In the genomic region with DNA sequence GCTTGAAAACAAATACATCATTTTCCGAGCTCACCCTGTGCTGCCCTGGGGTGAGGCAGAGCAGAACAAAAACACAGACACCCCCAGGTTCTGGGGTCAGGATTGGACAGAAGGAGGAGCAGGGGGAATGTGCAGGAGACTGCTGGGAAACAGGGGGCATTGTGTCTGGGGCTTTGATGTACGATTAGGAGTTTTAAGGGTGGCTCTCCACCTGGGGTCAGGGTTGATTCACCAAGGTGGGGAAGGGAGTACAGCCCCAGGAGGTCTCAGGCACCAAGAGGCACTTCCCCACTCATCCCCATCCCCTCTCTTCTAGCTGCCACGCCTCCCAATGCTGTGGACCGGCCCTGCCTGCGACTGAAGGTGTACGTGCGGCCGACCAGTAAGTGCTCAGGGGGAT, we compare ENCODE assay signal across 25 cellular contexts. TPM values are rescaled to one million over a fixed set of nuclear protein-coding genes. Genes with fewer than 3 reads are reported as not detected.
DNase-seq lines count a peak whose midpoint lies in the region; ATAC-seq, FAIRE-seq and TF ChIP-seq lines count a peak whose summit lies in the region.
"Had no signal": no experiment of that assay in that cellular context is flagged by ENCODE, and none has a peak within 500 bp of the region (broad histone marks: within the 10 kb centered on the region; RNA-seq: fewer than 3 reads in every experiment).

No MANE protein-coding gene starts in this region.

- H3K4me1 Mint-ChIP-seq in activated naive CD4-positive, alpha-beta T cell treated with anti-CD3 and anti-CD28 coated beads, Interleukin-2, amount 50 U/mL, for 24 hours, result no peaks in the 10 kb centered on the region
- H3K4me1 Mint-ChIP-seq in T-helper 17 cell, result peaks cover 2% of the 10 kb centered on the region
- H3K4me1 Mint-ChIP-seq in stimulated activated naive B cell treated with anti-CD40 and anti-IgM and Interleukin-4, amounts not matched to agents 10 μg/mL and 1 μg/mL and 100 μg/mL, for 72 hours, result peaks cover 1 to 20% of the 10 kb centered on the region in 2 donors
- peaks cover 3% of the 10 kb centered on the region for H3K4me1 Mint-ChIP-seq in CD8-positive, alpha-beta T cell (ENCODE audit: low read depth)

- ATAC-seq in activated naive CD4-positive, alpha-beta T cell treated with anti-CD3 and anti-CD28 coated beads, Interleukin-2, amount 50 U/mL, for 72 hours, result no peak
- ATAC-seq in T-helper 17 cell, result no peak
- ATAC-seq in stimulated activated naive B cell treated with anti-CD40 and anti-IgM and Interleukin-4, amounts not matched to agents 10 μg/mL and 1 μg/mL and 100 μg/mL, for 72 hours (replicated peaks), result no peak
- no peak for ATAC-seq in CD8-positive, alpha-beta T cell
- ATAC-seq: A549 had no signal

- peaks cover 2% of the 10 kb centered on the region; the same call in 1 of the 2 replicates for H3K79me1 ChIP-seq in H1 (ENCODE audit: low read depth, low read length)

- no peak overlapping the region for H4K91ac ChIP-seq in H1 (replicated peaks; ENCODE audit: insufficient read length, low read length)

- no peak overlapping the region for H3K18ac ChIP-seq in H1 (ENCODE audit: extremely low read depth, low read length)

- no peak overlapping the region for H3K23ac ChIP-seq in H1 (ENCODE audit: insufficient read length)

- no peak overlapping the region for H2BK5ac ChIP-seq in H1 (ENCODE audit: low read depth, low read length)

- no peaks in the 10 kb centered on the region for H3K9me3 ChIP-seq in T-helper 17 cell (ENCODE audit: control insufficient read depth, low read length, poor library complexity, severe bottlenecking)
- H3K9me3 ChIP-seq in H1 (ENCODE audit: insufficient read depth in 2 of 2, low read depth in 1 of 2, low read length in 1 of 2), result no peaks in the 10 kb centered on the region
- H3K9me3 ChIP-seq in CD8-positive, alpha-beta T cell (ENCODE audit: low read length), result no peaks in the 10 kb centered on the region
- H3K9me3 ChIP-seq: A549; BE2C; BLaER1 treated with 17β-estradiol and CSF1 and Interleukin-3, amounts not matched to agents 10 nM and 100 nM had no signal

- no peak for TF ChIP-seq POLR2A in H1 (IDR thresholded peaks at IDR 0.05; ENCODE audit: control extremely low read depth in 1 of 2, low read depth in 2 of 2, low read length in 2 of 2)

- H4K20me1 ChIP-seq in H1 (replicated peaks in 1 of 2; ENCODE audit: control insufficient read depth in 1 of 2, insufficient read depth in 2 of 2, low read length in 2 of 2), result peaks cover 3% of the 10 kb centered on the region in 2 experiments

- peaks cover 7% of the 10 kb centered on the region for H3K27me3 Mint-ChIP-seq in activated naive CD4-positive, alpha-beta T cell treated with anti-CD3 and anti-CD28 coated beads, Interleukin-2, amount 50 U/mL, for 24 hours
- H3K27me3 Mint-ChIP-seq in T-helper 17 cell, result no peaks in the 10 kb centered on the region
- peaks cover 17 to 30% of the 10 kb centered on the region in 2 donors for H3K27me3 Mint-ChIP-seq in stimulated activated naive B cell treated with anti-CD40 and anti-IgM and Interleukin-4, amounts not matched to agents 10 μg/mL and 1 μg/mL and 100 μg/mL, for 72 hours
- peaks cover 12% of the 10 kb centered on the region for H3K27me3 Mint-ChIP-seq in CD8-positive, alpha-beta T cell (ENCODE audit: low read depth)

- H3K27ac Mint-ChIP-seq in activated naive CD4-positive, alpha-beta T cell treated with anti-CD3 and anti-CD28 coated beads, Interleukin-2, amount 50 U/mL, for 24 hours, result peak overlapping the region; percentile 24
- H3K27ac Mint-ChIP-seq in activated naive CD4-positive, alpha-beta T cell treated with anti-CD3 and anti-CD28 coated beads, Interleukin-2, amount 50 U/mL, for 72 hours, result no peak overlapping the region
- H3K27ac Mint-ChIP-seq in T-helper 17 cell, result peak overlapping the region; percentile 14
- peak overlapping the region; percentile 37 for H3K27ac Mint-ChIP-seq in stimulated activated naive B cell treated with anti-CD40 and anti-IgM and Interleukin-4, amounts not matched to agents 10 μg/mL and 1 μg/mL and 100 μg/mL, for 72 hours
- no peak overlapping the region for H3K27ac Mint-ChIP-seq in CD8-positive, alpha-beta T cell
- H3K27ac Mint-ChIP-seq: CD4-positive, alpha-beta T cell had no signal

- H4K5ac ChIP-seq in H1 (ENCODE audit: insufficient read length, low read depth, low read length), result no peak overlapping the region

- no peak overlapping the region for H2BK120ac ChIP-seq in H1 (replicated peaks; ENCODE audit: low read depth, low read length)

- no peak overlapping the region for H3K4me2 ChIP-seq in H1 (ENCODE audit: insufficient read depth in 1 of 2, low read depth in 2 of 2, low read length in 2 of 2)
- H3K4me2 ChIP-seq: A549; BLaER1 treated with 17β-estradiol and CSF1 and Interleukin-3, amounts not matched to agents 10 nM and 100 nM had no signal

- H3K4ac ChIP-seq in H1 (replicated peaks; ENCODE audit: insufficient read length, low read depth, low read length), result no peak overlapping the region

- H3K9me3 Mint-ChIP-seq in activated naive CD4-positive, alpha-beta T cell treated with anti-CD3 and anti-CD28 coated beads, Interleukin-2, amount 50 U/mL, for 24 hours, result no peaks in the 10 kb centered on the region
- no peaks in the 10 kb centered on the region for H3K9me3 Mint-ChIP-seq in activated naive CD4-positive, alpha-beta T cell treated with anti-CD3 and anti-CD28 coated beads, Interleukin-2, amount 50 U/mL, for 72 hours
- peaks cover 0 to 4% of the 10 kb centered on the region in 2 donors for H3K9me3 Mint-ChIP-seq in stimulated activated naive B cell treated with anti-CD40 and anti-IgM and Interleukin-4, amounts not matched to agents 10 μg/mL and 1 μg/mL and 100 μg/mL, for 72 hours
- H3K9me3 Mint-ChIP-seq in CD8-positive, alpha-beta T cell, result no peaks in the 10 kb centered on the region
- H3K9me3 Mint-ChIP-seq: CD4-positive, alpha-beta T cell had no signal

- peaks cover 0 to 6% (median under 1%) of the 10 kb centered on the region in 4 experiments; a peak in 4 of 7 replicates for H3K4me1 ChIP-seq in H1 (replicated peaks in 1 of 4; ENCODE audit: control insufficient read depth in 3 of 4, insufficient read depth in 4 of 4, low read length in 3 of 4)
- H3K4me1 ChIP-seq in CD8-positive, alpha-beta T cell (ENCODE audit: insufficient read depth, low read length), result peaks cover 6% of the 10 kb centered on the region
- H3K4me1 ChIP-seq: BE2C had no signal

- no peak for TF ChIP-seq RAD21 in H1 (IDR thresholded peaks at IDR 0.05 in 1 of 2, conservative IDR thresholded peaks at IDR 0.05 in 1 of 2; ENCODE audit: low read depth in 2 of 2, low read length in 2 of 2)

- no peak overlapping the region for H2AFZ ChIP-seq in H1 (ENCODE audit: low read length)

- H3K36me3 ChIP-seq in H1 (ENCODE audit: control insufficient read depth in 2 of 4, insufficient read depth in 4 of 4, low read length in 3 of 4), result no peaks in the 10 kb centered on the region
- no peaks in the 10 kb centered on the region for H3K36me3 ChIP-seq in CD8-positive, alpha-beta T cell (ENCODE audit: insufficient read depth, low read length)
- H3K36me3 ChIP-seq: BE2C; BLaER1 treated with 17β-estradiol and CSF1 and Interleukin-3, amounts not matched to agents 10 nM and 100 nM had no signal

- no peak overlapping the region for H2BK20ac ChIP-seq in H1 (ENCODE audit: low read length)

- no peak overlapping the region for H3K4me3 Mint-ChIP-seq in activated naive CD4-positive, alpha-beta T cell treated with anti-CD3 and anti-CD28 coated beads, Interleukin-2, amount 50 U/mL, for 24 hours
- H3K4me3 Mint-ChIP-seq in T-helper 17 cell, result no peak overlapping the region
- no peak overlapping the region for H3K4me3 Mint-ChIP-seq in stimulated activated naive B cell treated with anti-CD40 and anti-IgM and Interleukin-4, amounts not matched to agents 10 μg/mL and 1 μg/mL and 100 μg/mL, for 72 hours
- no peak overlapping the region for H3K4me3 Mint-ChIP-seq in CD8-positive, alpha-beta T cell
- H3K4me3 Mint-ChIP-seq: CD14-positive monocyte; CD4-positive, alpha-beta T cell had no signal

- no peak overlapping the region for H3K4me3 ChIP-seq in H1 (ENCODE audit: extremely low read depth in 1 of 4, insufficient read depth in 2 of 4, low read depth in 3 of 4, low read length in 4 of 4)
- no peak overlapping the region for H3K4me3 ChIP-seq in CD8-positive, alpha-beta T cell (ENCODE audit: low read depth, low read length)
- H3K4me3 ChIP-seq: A549; BLaER1 treated with 17β-estradiol and CSF1 and Interleukin-3, amounts not matched to agents 10 nM and 100 nM had no signal

- CTCF ChIA-PET in H1 (lab: Charles Lee; ENCODE audit: partially characterized antibody), result interaction anchor here (0.8 kb wide), 1 partner anchor 17 kb away, joined by 4 read pairs; no protein-coding TSS in a partner anchor
- CTCF ChIA-PET in CD8-positive, alpha-beta T cell (lab: Charles Lee), result no interaction called here

- no peak overlapping the region for H2BK12ac ChIP-seq in H1 (ENCODE audit: low read depth, low read length)

- TF ChIP-seq EP300 in H1 (IDR thresholded peaks at IDR 0.05; ENCODE audit: borderline replicate concordance in 1 of 2, low read depth in 2 of 2, low read length in 2 of 2), result no peak

- WGBS in H1 (ENCODE audit: extremely low coverage in 1 of 2, insufficient coverage in 1 of 2, insufficient read length in 1 of 2, insufficient replicate concordance in 2 of 2, low coverage in 1 of 2, low lambda C conversion rate in 2 of 2, missing lambda C conversion rate in 1 of 2), 2 experiments, result 86% methylated on average over 8 of the region's 8 CpGs; no CpG with 5 or more reads in 1 of the 2 experiments

- peak overlapping the region; percentile 68 for H4K8ac ChIP-seq in H1 (ENCODE audit: extremely low read depth, insufficient read depth, low read length)

- no peaks in the 10 kb centered on the region for H3K79me2 ChIP-seq in H1 (ENCODE audit: control insufficient read depth in 1 of 2, insufficient read depth in 2 of 2, low read length in 2 of 2)

- no peak for DNase-seq in activated naive CD4-positive, alpha-beta T cell treated with anti-CD3 and anti-CD28 coated beads, Interleukin-2, amount 50 U/mL, for 72 hours (ENCODE audit: low spot score in 2 of 2)
- DNase-seq in T-helper 17 cell (no peak), H1 (ENCODE audit: low read depth in 1 of 2, low spot score in 2 of 2) (no peak), hypothalamus (lab: John Stamatoyannopoulos, UW) (no peak)
- no peak for DNase-seq in stimulated activated naive B cell treated with anti-CD40 and anti-IgM and Interleukin-4, amounts not matched to agents 10 μg/mL and 1 μg/mL and 100 μg/mL, for 72 hours
- DNase-seq in CD8-positive, alpha-beta T cell, result no peak
- DNase-seq: 8988T; ACHN; AML-193; BE2C; Calu3; CD4-positive, alpha-beta T cell; COR-L47; DMS53; DMS79 treated with DMSO at 0.1 percent for 48 hours; GF-D8; GOT3; H7; HCEC 1CT had no signal

- intact Hi-C loops in CD8-positive, alpha-beta T cell (cut with DNase I, micrococcal nuclease), result no loop called here

- H2BK15ac ChIP-seq in H1 (ENCODE audit: low read length), result no peak overlapping the region

- H3K14ac ChIP-seq in H1 (ENCODE audit: insufficient read length), result no peak overlapping the region

- no peak for TF ChIP-seq CTCF in H1 (IDR thresholded peaks at IDR 0.05; ENCODE audit: control extremely low read depth in 1 of 3, insufficient read depth in 1 of 3, low read depth in 1 of 3, low read length in 3 of 3)
- TF ChIP-seq CTCF in CD8-positive, alpha-beta T cell (IDR thresholded peaks at IDR 0.05), result no peak

- H3K56ac ChIP-seq in H1 (replicated peaks; ENCODE audit: insufficient read length, low read depth, low read length), result no peak overlapping the region

- FAIRE-seq in H1 (lab: Jason Lieb, UNC), result no peak
- FAIRE-seq: A549, GM12891, GM18507 had no signal

- peaks cover 0 to 2% (median 1%) of the 10 kb centered on the region in 4 experiments; a peak in 2 of 7 replicates for H3K27me3 ChIP-seq in H1 (replicated peaks in 1 of 4; ENCODE audit: control insufficient read depth in 3 of 4, extremely low read depth in 1 of 4, insufficient read depth in 3 of 4, low read length in 3 of 4)
- peaks cover 13% of the 10 kb centered on the region for H3K27me3 ChIP-seq in CD8-positive, alpha-beta T cell (ENCODE audit: insufficient read depth, low read length)

- no peak overlapping the region for H3K9ac ChIP-seq in H1 (replicated peaks in 1 of 4; ENCODE audit: extremely low read depth in 1 of 4, low read depth in 3 of 4, low read length in 3 of 4)
- H3K9ac ChIP-seq: BLaER1 treated with 17β-estradiol and CSF1 and Interleukin-3, amounts not matched to agents 10 nM and 100 nM had no signal

- POLR2A ChIA-PET in H1 (lab: Charles Lee; ENCODE audit: partially characterized antibody), result interaction anchor here (0.7 to 1.1 kb wide), 3 partner anchors 13 to 61 kb away, joined by 3 to 6 read pairs (median 3); partner anchors contain the start of gene CIRBP
- POLR2A ChIA-PET in CD8-positive, alpha-beta T cell (lab: Charles Lee), result no interaction called here

- no peak overlapping the region for H2AK5ac ChIP-seq in H1 (ENCODE audit: low read depth, low read length)

- H3K23me2 ChIP-seq in H1 (ENCODE audit: low read depth, low read length), result no peaks in the 10 kb centered on the region; the same call in 1 of the 2 replicates

- H3K27ac ChIP-seq in H1 (ENCODE audit: low read depth, low read length), result no peak overlapping the region; the same call in 1 of the 2 replicates
- no peak overlapping the region for H3K27ac ChIP-seq in CD8-positive, alpha-beta T cell (ENCODE audit: low read depth, low read length)
- H3K27ac ChIP-seq: A549; BLaER1 treated with 17β-estradiol and CSF1 and Interleukin-3, amounts not matched to agents 10 nM and 100 nM had no signal

- H3K36me3 Mint-ChIP-seq in activated naive CD4-positive, alpha-beta T cell treated with anti-CD3 and anti-CD28 coated beads, Interleukin-2, amount 50 U/mL, for 24 hours, result no peaks in the 10 kb centered on the region
- no peaks in the 10 kb centered on the region for H3K36me3 Mint-ChIP-seq in activated naive CD4-positive, alpha-beta T cell treated with anti-CD3 and anti-CD28 coated beads, Interleukin-2, amount 50 U/mL, for 72 hours
- no peaks in the 10 kb centered on the region for H3K36me3 Mint-ChIP-seq in T-helper 17 cell (ENCODE audit: low read depth)
- no peaks in the 10 kb centered on the region for H3K36me3 Mint-ChIP-seq in stimulated activated naive B cell treated with anti-CD40 and anti-IgM and Interleukin-4, amounts not matched to agents 10 μg/mL and 1 μg/mL and 100 μg/mL, for 72 hours
- H3K36me3 Mint-ChIP-seq in CD8-positive, alpha-beta T cell, result no peaks in the 10 kb centered on the region
- H3K36me3 Mint-ChIP-seq: CD14-positive monocyte had no signal

RNA-seq across cellular contexts. Expression of gene EFNA2, which starts 12.6 kb away (rescaled TPM):
- under 1 TPM in 1 of 2 donors, not detected in 1; 0.25 TPM for total RNA-seq in activated naive CD4-positive, alpha-beta T cell treated with anti-CD3 and anti-CD28 coated beads, Interleukin-2, amount 50 U/mL, for 72 hours
- total RNA-seq in T-helper 17 cell, result not detected
- 7.0 and 10.3 TPM in 2 replicates for total RNA-seq in H1 (2021; fragmentation: NEBNext Ultra II Directional; extraction: Animal tissue kit (Norgen Biotek cat#: 25700))
- polyA plus RNA-seq in H1 (2011; rRNA removed), result 4.0 and 10.1 TPM in 2 replicates
- 4.0 TPM for polyA plus RNA-seq in H1 (2011; cell fraction: cytosol; rRNA removed)
- polyA plus RNA-seq in H1 (2011; cell fraction: nucleus; rRNA removed), result 7.2 TPM
- 2.0 to 9.1 TPM (median 7.0 TPM) in 4 replicates for polyA plus RNA-seq in H1 (2012, experiment 1 of 2)
- polyA plus RNA-seq in H1 (2012, experiment 2 of 2), result 7.5 TPM
- polyA plus RNA-seq in H1 (2013, experiment 1 of 2), result 10.3 TPM
- 10.9 TPM for polyA plus RNA-seq in H1 (2013, experiment 2 of 2)
- polyA minus RNA-seq in H1 (2011; rRNA and poly(A)+ RNA removed), result 0.63 and 1.6 TPM in 2 replicates
- 9.2 TPM for polyA minus RNA-seq in H1 (2011; cell fraction: cytosol; rRNA and poly(A)+ RNA removed)
- polyA minus RNA-seq in H1 (2011; cell fraction: nucleus; rRNA and poly(A)+ RNA removed), result 6.9 TPM
- total RNA-seq in CD8-positive, alpha-beta T cell, result not detected
- total RNA-seq: CD4-positive, alpha-beta T cell had no signal
- polyA plus RNA-seq: CD14-positive monocyte had no signal

RNA-seq across cellular contexts. Expression of gene FAM174C, which starts 22.9 kb away (rescaled TPM):
- total RNA-seq in activated naive CD4-positive, alpha-beta T cell treated with anti-CD3 and anti-CD28 coated beads, Interleukin-2, amount 50 U/mL, for 72 hours, result 10 to 100 TPM; 42.1 to 76.0 TPM
- total RNA-seq in T-helper 17 cell, result 10 to 100 TPM; 40.6 to 43.6 TPM
- 44.5 and 54.6 TPM in 2 replicates for total RNA-seq in H1 (2021; fragmentation: NEBNext Ultra II Directional; extraction: Animal tissue kit (Norgen Biotek cat#: 25700))
- polyA plus RNA-seq in H1 (2011; rRNA removed), result 125 and 159 TPM in 2 replicates
- polyA plus RNA-seq in H1 (2011; cell fraction: cytosol; rRNA removed), result 76.1 TPM
- polyA plus RNA-seq in H1 (2011; cell fraction: nucleus; rRNA removed), result 72.4 TPM
- 39.9 to 68.4 TPM (median 61.5 TPM) in 4 replicates for polyA plus RNA-seq in H1 (2012, experiment 1 of 2)
- 79.3 TPM for polyA plus RNA-seq in H1 (2012, experiment 2 of 2)
- polyA plus RNA-seq in H1 (2013, experiment 1 of 2), result 50.0 TPM
- polyA plus RNA-seq in H1 (2013, experiment 2 of 2), result 59.2 TPM
- polyA minus RNA-seq in H1 (2011; rRNA and poly(A)+ RNA removed), result 6.8 and 9.7 TPM in 2 replicates
- 22.8 TPM for polyA minus RNA-seq in H1 (2011; cell fraction: cytosol; rRNA and poly(A)+ RNA removed)
- 20.8 TPM for polyA minus RNA-seq in H1 (2011; cell fraction: nucleus; rRNA and poly(A)+ RNA removed)
- total RNA-seq in CD8-positive, alpha-beta T cell, result 10 to 100 TPM; 36.2 to 37.4 TPM

RNA-seq across cellular contexts. Expression of gene CIRBP, which starts 29.1 kb away (rescaled TPM):
- total RNA-seq in activated naive CD4-positive, alpha-beta T cell treated with anti-CD3 and anti-CD28 coated beads, Interleukin-2, amount 50 U/mL, for 72 hours, result 100 to 1,000 TPM; 148 to 157 TPM
- 100 to 1,000 TPM; 460 to 474 TPM for total RNA-seq in T-helper 17 cell
- 175 TPM in 2 replicates for total RNA-seq in H1 (2021; fragmentation: NEBNext Ultra II Directional; extraction: Animal tissue kit (Norgen Biotek cat#: 25700))
- polyA plus RNA-seq in H1 (2011; rRNA removed), result 199 and 331 TPM in 2 replicates
- polyA plus RNA-seq in H1 (2011; cell fraction: cytosol; rRNA removed), result 472 TPM
- 581 TPM for polyA plus RNA-seq in H1 (2011; cell fraction: nucleus; rRNA removed)
- 213 to 357 TPM (median 316 TPM) in 4 replicates for polyA plus RNA-seq in H1 (2012, experiment 1 of 2)
- polyA plus RNA-seq in H1 (2012, experiment 2 of 2), result 95.1 TPM
- 151 TPM for polyA plus RNA-seq in H1 (2013, experiment 1 of 2)
- polyA plus RNA-seq in H1 (2013, experiment 2 of 2), result 135 TPM
- 44.5 and 56.0 TPM in 2 replicates for polyA minus RNA-seq in H1 (2011; rRNA and poly(A)+ RNA removed)
- polyA minus RNA-seq in H1 (2011; cell fraction: cytosol; rRNA and poly(A)+ RNA removed), result 77.4 TPM
- polyA minus RNA-seq in H1 (2011; cell fraction: nucleus; rRNA and poly(A)+ RNA removed), result 99.9 TPM
- 100 to 1,000 TPM; 689 to 695 TPM for total RNA-seq in CD8-positive, alpha-beta T cell

RNA-seq across cellular contexts. Expression of gene MIDN, which starts 49.9 kb away (rescaled TPM):
- total RNA-seq in activated naive CD4-positive, alpha-beta T cell treated with anti-CD3 and anti-CD28 coated beads, Interleukin-2, amount 50 U/mL, for 72 hours, result 100 to 1,000 TPM in 1 of 2 donors, 10 to 100 TPM in 1; 52.9 to 113 TPM
- 100 to 1,000 TPM in 1 of 2 donors, 10 to 100 TPM in 1; 87.1 to 113 TPM for total RNA-seq in T-helper 17 cell
- 159 and 166 TPM in 2 replicates for total RNA-seq in H1 (2021; fragmentation: NEBNext Ultra II Directional; extraction: Animal tissue kit (Norgen Biotek cat#: 25700))
- 39.8 and 86.0 TPM in 2 replicates for polyA plus RNA-seq in H1 (2011; rRNA removed)
- polyA plus RNA-seq in H1 (2011; cell fraction: cytosol; rRNA removed), result 38.5 TPM
- 85.2 TPM for polyA plus RNA-seq in H1 (2011; cell fraction: nucleus; rRNA removed)
- 58.2 to 110 TPM (median 92.2 TPM) in 4 replicates for polyA plus RNA-seq in H1 (2012, experiment 1 of 2)
- 90.5 TPM for polyA plus RNA-seq in H1 (2012, experiment 2 of 2)
- 95.6 TPM for polyA plus RNA-seq in H1 (2013, experiment 1 of 2)
- polyA plus RNA-seq in H1 (2013, experiment 2 of 2), result 90.3 TPM
- 10.3 and 14.3 TPM in 2 replicates for polyA minus RNA-seq in H1 (2011; rRNA and poly(A)+ RNA removed)
- polyA minus RNA-seq in H1 (2011; cell fraction: cytosol; rRNA and poly(A)+ RNA removed), result 86.0 TPM
- 55.2 TPM for polyA minus RNA-seq in H1 (2011; cell fraction: nucleus; rRNA and poly(A)+ RNA removed)
- 100 to 1,000 TPM; 305 to 314 TPM for total RNA-seq in CD8-positive, alpha-beta T cell

RNA-seq across cellular contexts. Expression of gene ATP5F1D, which starts 56.7 kb away (rescaled TPM):
- total RNA-seq in activated naive CD4-positive, alpha-beta T cell treated with anti-CD3 and anti-CD28 coated beads, Interleukin-2, amount 50 U/mL, for 72 hours, result 100 to 1,000 TPM; 114 to 201 TPM
- total RNA-seq in T-helper 17 cell, result 100 to 1,000 TPM; 104 to 115 TPM
- 174 and 182 TPM in 2 replicates for total RNA-seq in H1 (2021; fragmentation: NEBNext Ultra II Directional; extraction: Animal tissue kit (Norgen Biotek cat#: 25700))
- 249 and 338 TPM in 2 replicates for polyA plus RNA-seq in H1 (2011; rRNA removed)
- polyA plus RNA-seq in H1 (2011; cell fraction: cytosol; rRNA removed), result 142 TPM
- polyA plus RNA-seq in H1 (2011; cell fraction: nucleus; rRNA removed), result 120 TPM
- 87.3 to 189 TPM (median 180 TPM) in 4 replicates for polyA plus RNA-seq in H1 (2012, experiment 1 of 2)
- 328 TPM for polyA plus RNA-seq in H1 (2012, experiment 2 of 2)
- 148 TPM for polyA plus RNA-seq in H1 (2013, experiment 1 of 2)
- 145 TPM for polyA plus RNA-seq in H1 (2013, experiment 2 of 2)
- 13.4 and 18.6 TPM in 2 replicates for polyA minus RNA-seq in H1 (2011; rRNA and poly(A)+ RNA removed)
- 118 TPM for polyA minus RNA-seq in H1 (2011; cell fraction: cytosol; rRNA and poly(A)+ RNA removed)
- 40.2 TPM for polyA minus RNA-seq in H1 (2011; cell fraction: nucleus; rRNA and poly(A)+ RNA removed)
- total RNA-seq in CD8-positive, alpha-beta T cell, result 10 to 100 TPM; 86.2 to 96.3 TPM

Comparison
In these comparisons a context has a peak if more than half of its experiments do, and no peak if none do; other contexts are left out.
1. H3K27ac Mint-ChIP-seq: peak in activated naive CD4-positive, alpha-beta T cell treated with anti-CD3 and anti-CD28 coated beads, Interleukin-2, amount 50 U/mL, for 24 hours (single experiment), T-helper 17 cell (single experiment) and stimulated activated naive B cell treated with anti-CD40 and anti-IgM and Interleukin-4, amounts not matched to agents 10 μg/mL and 1 μg/mL and 100 μg/mL, for 72 hours (single experiment); none in activated naive CD4-positive, alpha-beta T cell treated with anti-CD3 and anti-CD28 coated beads, Interleukin-2, amount 50 U/mL, for 72 hours (0 of 2) and CD8-positive, alpha-beta T cell (single experiment).